20 cellular contexts compared by ENCODE assay signal in genomic region chr9:14466429-14466818, GRCh38.
"Had no signal": no experiment of that assay in that cellular context is flagged by ENCODE, and none has a peak within 500 bp of the region (broad histone marks: within the 10 kb centered on the region; RNA-seq: fewer than 3 reads in every experiment).

No MANE protein-coding gene starts in this region.

- H3K4me1 ChIP-seq: sigmoid colon had no signal

- H3K4me3 ChIP-seq: body of pancreas, hepatocyte, sigmoid colon had no signal

- H3K4me1 Mint-ChIP-seq: central memory CD8-positive, alpha-beta T cell; naive thymus-derived CD4-positive, alpha-beta T cell had no signal

- H3K9me3 Mint-ChIP-seq: activated naive CD4-positive, alpha-beta T cell treated with anti-CD3 and anti-CD28 coated beads, Interleukin-2, amount 50 U/mL, for 72 hours; activated T-cell treated with anti-CD3 and anti-CD28 coated beads, Interleukin-2, amount 50 U/mL, for 24 hours; central memory CD8-positive, alpha-beta T cell; type B pancreatic cell had no signal

- ATAC-seq: activated naive CD4-positive, alpha-beta T cell treated with anti-CD3 and anti-CD28 coated beads, Interleukin-2, amount 50 U/mL, for 72 hours; effector memory CD8-positive, alpha-beta T cell; left colon; naive thymus-derived CD4-positive, alpha-beta T cell had no signal

- H3K36me3 ChIP-seq: sigmoid colon had no signal

- H3K9me3 ChIP-seq: body of pancreas, sigmoid colon had no signal

- H3K36me3 Mint-ChIP-seq: activated naive CD4-positive, alpha-beta T cell treated with anti-CD3 and anti-CD28 coated beads, Interleukin-2, amount 50 U/mL, for 72 hours; naive thymus-derived CD4-positive, alpha-beta T cell; type B pancreatic cell had no signal

- H3K27me3 ChIP-seq: body of pancreas, hepatocyte, sigmoid colon had no signal

- H3K27ac Mint-ChIP-seq: activated naive CD4-positive, alpha-beta T cell treated with anti-CD3 and anti-CD28 coated beads, Interleukin-2, amount 50 U/mL, for 72 hours; activated T-cell treated with anti-CD3 and anti-CD28 coated beads, Interleukin-2, amount 50 U/mL, for 24 hours; effector memory CD8-positive, alpha-beta T cell; naive thymus-derived CD4-positive, alpha-beta T cell; progenitor cell of endocrine pancreas; type B pancreatic cell had no signal

- H3K4me3 Mint-ChIP-seq: activated T-cell treated with anti-CD3 and anti-CD28 coated beads, Interleukin-2, amount 50 U/mL, for 24 hours; central memory CD8-positive, alpha-beta T cell; effector memory CD8-positive, alpha-beta T cell; naive thymus-derived CD4-positive, alpha-beta T cell; type B pancreatic cell had no signal

- DNase-seq: activated CD4-positive, alpha-beta T cell treated with anti-CD3 and anti-CD28 coated beads, Interleukin-2, amount 50 U/mL, for 4 hours; activated CD4-positive, CD25-positive, alpha-beta regulatory T cell treated with anti-CD3 and anti-CD28 coated beads, Interleukin-2, amount 50 U/mL, for 72 hours; activated effector memory CD4-positive, alpha-beta T cell treated with anti-CD3 and anti-CD28 coated beads, Interleukin-2, amount 50 U/mL, for 16 hours; activated T-cell treated with anti-CD3 and anti-CD28 coated beads, Interleukin-2, amount 50 U/mL, for 24 hours; amniotic stem cell; effector memory CD8-positive, alpha-beta T cell; erythroblast; left colon; naive thymus-derived CD4-positive, alpha-beta T cell; occipital lobe; sigmoid colon; stimulated activated CD4-positive, alpha-beta T cell treated with anti-CD3 and anti-CD28 coated beads, Interleukin-12 subunit alpha, Interleukin-12 subunit beta, amount 100 ng/mL, for 4 hours; stimulated activated naive CD4-positive, alpha-beta T cell; T-helper 2 cell had no signal

- H3K27ac ChIP-seq: body of pancreas, hepatocyte, sigmoid colon had no signal

- H3K27me3 Mint-ChIP-seq: activated T-cell treated with anti-CD3 and anti-CD28 coated beads, Interleukin-2, amount 50 U/mL, for 24 hours; effector memory CD8-positive, alpha-beta T cell had no signal
